ENCODE assay signal across 8 cellular contexts in the genomic region with DNA sequence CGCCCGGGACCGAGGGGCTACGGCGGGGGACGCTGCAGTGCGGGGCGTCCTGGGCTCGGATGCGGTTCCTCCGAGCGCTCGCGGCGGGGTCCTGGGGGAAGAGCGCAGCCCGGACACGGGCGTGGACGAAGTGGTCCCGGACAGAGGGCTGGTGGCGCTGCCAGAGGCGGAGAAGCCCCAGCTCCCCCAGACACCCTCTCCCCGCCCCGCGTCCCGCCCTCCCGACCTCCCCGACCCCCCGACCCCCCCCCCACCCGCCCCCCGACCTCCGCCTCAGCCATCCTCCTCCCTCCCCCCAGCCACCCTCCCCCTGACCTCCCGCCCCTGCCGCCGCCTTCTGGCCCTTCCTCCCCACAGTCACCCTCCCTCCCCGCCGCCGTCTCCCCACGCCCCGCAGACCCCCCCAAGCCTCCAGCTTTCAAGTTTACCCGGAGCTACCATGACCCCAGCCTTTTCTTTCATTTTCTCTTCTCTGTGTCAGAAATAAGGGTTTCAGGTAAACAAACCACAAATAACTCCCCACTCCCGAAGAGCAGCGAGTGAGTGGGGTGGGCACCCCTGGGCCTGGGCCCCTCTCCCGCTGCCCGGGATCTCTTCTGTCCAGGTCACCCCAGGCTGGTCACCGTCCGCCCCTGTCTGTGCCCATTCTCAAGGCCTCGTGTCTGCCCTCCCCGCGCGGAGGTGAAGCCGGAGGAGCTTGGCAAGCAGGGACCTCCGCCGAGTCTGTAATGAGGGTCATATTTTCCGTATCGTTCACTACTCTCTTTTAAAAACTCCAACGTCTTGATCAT. TPM values are rescaled to one million over a fixed set of nuclear protein-coding genes. Genes with fewer than 3 reads are reported as not detected.
DNase-seq lines count a peak whose midpoint lies in the region; ATAC-seq and TF ChIP-seq lines count a peak whose summit lies in the region.

No MANE protein-coding gene starts in this region.

- no peak for TF ChIP-seq POLR2A in sigmoid colon (IDR thresholded peaks at IDR 0.05)

- H3K36me3 ChIP-seq in sigmoid colon = no peaks in the 10 kb centered on the region

- 18 to 23% methylated on average over 51 to 54 of the region's 58 CpGs for WGBS in sigmoid colon, 2 donors

- peaks cover 0 to 74% (median 61%) of the 10 kb centered on the region in 4 donors for H3K4me1 ChIP-seq in sigmoid colon

- no peak for ATAC-seq in HG02870 (IDR thresholded peaks at IDR 0.05; ENCODE audit: unreplicated experiment)
- no peak for ATAC-seq in GM18519 (IDR thresholded peaks at IDR 0.05; ENCODE audit: low FRiP score, unreplicated experiment)
- no peak for ATAC-seq in GM21723 (IDR thresholded peaks at IDR 0.05; ENCODE audit: unreplicated experiment)

- TF ChIP-seq CTCF in fibroblast of the aortic adventitia (IDR thresholded peaks at IDR 0.05; ENCODE audit: insufficient read depth, low read length) (no peak), sigmoid colon (IDR thresholded peaks at IDR 0.05) (no peak)

- intact Hi-C loops in sigmoid colon (cut with DNase I) = loop anchor here (5.0 kb wide), 1 partner anchor 57 kb away; no protein-coding TSS in a partner anchor

- no peak for TF ChIP-seq EP300 in sigmoid colon (IDR thresholded peaks at IDR 0.05)

- H3K4me3 ChIP-seq in fibroblast of the aortic adventitia (ENCODE audit: low read depth, low read length) (peak overlapping the region; percentile 67), sigmoid colon (peak overlapping the region; percentile 53 to 98 (median 93))

- H3K9me3 ChIP-seq in sigmoid colon = no peaks in the 10 kb centered on the region

- H3K27me3 ChIP-seq in sigmoid colon = no peaks in the 10 kb centered on the region

- peak; percentile 39 for DNase-seq in activated CD4-positive, CD25-positive, alpha-beta regulatory T cell treated with anti-CD3 and anti-CD28 coated beads, Interleukin-2, amount 50 U/mL, for 16 hours (ENCODE audit: low read depth, low spot score)
- no peak for DNase-seq in activated CD4-positive, CD25-positive, alpha-beta regulatory T cell treated with anti-CD3 and anti-CD28 coated beads, Interleukin-2, amount 50 U/mL, for 72 hours
- DNase-seq in activated CD8-positive, alpha-beta memory T cell treated with anti-CD3 and anti-CD28 coated beads, Interleukin-2, amount 50 U/mL, for 48 hours = peak; percentile 75
- DNase-seq in fibroblast of the aortic adventitia (ENCODE audit: low read depth) (no peak), sigmoid colon (peak; percentile 76)

- peak overlapping the region; percentile 86 to 91 (median 86) for H3K27ac ChIP-seq in sigmoid colon

RNA-seq across cellular contexts. Expression of gene NFATC1, which starts 5.1 kb away (rescaled TPM):
- total RNA-seq in fibroblast of the aortic adventitia (ENCODE audit: low replicate concordance) (2.0 and 3.0 TPM in 2 replicates), sigmoid colon (10 to 100 TPM in 3 of 4 donors, 1 to 10 TPM in 1; 7.3 to 13.8 (median 11.1) TPM)
- polyA plus RNA-seq in sigmoid colon = 10 to 100 TPM in 1 of 3 donors, 1 to 10 TPM in 2; 1.6 to 12.4 (median 2.4) TPM

Comparison
In these comparisons a context has a peak if more than half of its experiments do, and no peak if none do; other contexts are left out.
1. DNase-seq: peak in activated CD4-positive, CD25-positive, alpha-beta regulatory T cell treated with anti-CD3 and anti-CD28 coated beads, Interleukin-2, amount 50 U/mL, for 16 hours (single experiment), activated CD8-positive, alpha-beta memory T cell treated with anti-CD3 and anti-CD28 coated beads, Interleukin-2, amount 50 U/mL, for 48 hours (single experiment) and sigmoid colon (single experiment); none in activated CD4-positive, CD25-positive, alpha-beta regulatory T cell treated with anti-CD3 and anti-CD28 coated beads, Interleukin-2, amount 50 U/mL, for 72 hours (single experiment) and fibroblast of the aortic adventitia (single experiment).